Comparison of ENCODE assay signal across 21 cellular contexts in the genomic region with DNA sequence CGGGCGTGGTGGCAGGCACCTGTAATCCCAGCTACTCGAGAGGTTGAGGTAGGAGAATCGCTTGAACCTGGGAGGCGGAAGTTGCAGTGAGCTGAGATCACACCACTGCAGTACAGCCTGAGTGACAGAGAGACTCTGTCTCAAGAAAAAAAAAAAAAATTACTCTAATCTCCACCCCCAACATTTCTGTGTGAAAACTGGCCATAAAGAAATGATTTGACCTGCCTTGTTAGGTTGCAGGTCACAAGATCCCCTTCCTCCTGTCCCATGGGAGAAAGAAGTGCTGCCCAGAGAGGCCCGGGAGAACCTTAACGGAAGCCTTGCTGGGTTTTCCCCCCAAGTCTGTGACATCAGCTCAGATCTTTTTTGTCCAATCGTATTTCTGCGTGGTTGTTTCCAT. TPM values are rescaled to one million over a fixed set of nuclear protein-coding genes. Genes with fewer than 3 reads are reported as not detected.
DNase-seq lines count a peak whose midpoint lies in the region; ATAC-seq and TF ChIP-seq lines count a peak whose summit lies in the region.
"Had no signal": no experiment of that assay in that cellular context is flagged by ENCODE, and none has a peak within 500 bp of the region (broad histone marks: within the 10 kb centered on the region; RNA-seq: fewer than 3 reads in every experiment).

No MANE protein-coding gene starts in this region.

- no peaks in the 10 kb centered on the region for H3K4me1 ChIP-seq in A673 (ENCODE audit: insufficient read depth, low read length, poor library complexity, severe bottlenecking)
- H3K4me1 ChIP-seq: neural progenitor cell, right lobe of liver had no signal

- H3K36me3 Mint-ChIP-seq in IgD-negative memory B cell: no peaks in the 10 kb centered on the region
- no peaks in the 10 kb centered on the region for H3K36me3 Mint-ChIP-seq in memory B cell
- H3K36me3 Mint-ChIP-seq in activated naive CD4-positive, alpha-beta T cell treated with anti-CD3 and anti-CD28 coated beads, Interleukin-2, amount 50 U/mL, for 72 hours: no peaks in the 10 kb centered on the region
- H3K36me3 Mint-ChIP-seq: neural progenitor cell had no signal

- DNase-seq in GM12865 (ENCODE audit: low read depth) (peak; percentile 94), memory B cell (ENCODE audit: low spot score in 2 of 2) (no peak), A673 (ENCODE audit: low spot score) (no peak), NCI-H128 (lab: John Stamatoyannopoulos, UW; ENCODE audit: unreplicated experiment) (no peak), HuH-7.5 (ENCODE audit: low spot score) (no peak)
- no peak for DNase-seq in activated naive CD4-positive, alpha-beta T cell treated with anti-CD3 and anti-CD28 coated beads, Interleukin-2, amount 50 U/mL, for 72 hours (ENCODE audit: low spot score in 2 of 2)
- DNase-seq: activated naive CD4-positive, alpha-beta T cell; effector memory CD8-positive, alpha-beta T cell; NCI-H2171; NK-92 treated with Interleukin-12 subunit alpha and Interleukin-12 subunit beta, amount 100 ng/mL, for 24 hours; right lobe of liver; SIG-M5; stimulated activated CD4-positive, alpha-beta T cell treated with anti-CD3 and anti-CD28 coated beads, Interleukin-2, amount 100 ng/mL, for 48 hours; trophoblast cell had no signal

- H3K4me1 Mint-ChIP-seq in IgD-negative memory B cell (peaks cover 50 to 60% (median 57%) of the 10 kb centered on the region in 3 donors), memory B cell (peaks cover 47% of the 10 kb centered on the region)

- no peaks in the 10 kb centered on the region for H3K9me3 Mint-ChIP-seq in IgD-negative memory B cell
- H3K9me3 Mint-ChIP-seq in memory B cell: no peaks in the 10 kb centered on the region
- peaks cover 0 to 5% of the 10 kb centered on the region in 2 donors for H3K9me3 Mint-ChIP-seq in activated naive CD4-positive, alpha-beta T cell treated with anti-CD3 and anti-CD28 coated beads, Interleukin-2, amount 50 U/mL, for 72 hours
- H3K9me3 Mint-ChIP-seq: effector memory CD8-positive, alpha-beta T cell; GM23338; neural progenitor cell had no signal

- POLR2A ChIA-PET in A673 (lab: Charles Lee; ENCODE audit: low non-redundant PET): no interaction called here

- H3K36me3 ChIP-seq in A673 (ENCODE audit: insufficient read depth, low read length, poor library complexity, severe bottlenecking): no peaks in the 10 kb centered on the region
- H3K36me3 ChIP-seq: neural progenitor cell, right lobe of liver had no signal

- BruUV-seq in A673 (replicated peaks; lab: Mats Ljungman, UMichigan): no TSS peak

- H3K9me3 ChIP-seq in A673 (ENCODE audit: low read depth, low read length, poor library complexity, severe bottlenecking): no peaks in the 10 kb centered on the region
- H3K9me3 ChIP-seq: right lobe of liver had no signal

- H3K27me3 Mint-ChIP-seq in IgD-negative memory B cell: no peaks in the 10 kb centered on the region
- H3K27me3 Mint-ChIP-seq in memory B cell: no peaks in the 10 kb centered on the region
- H3K27me3 Mint-ChIP-seq: effector memory CD8-positive, alpha-beta T cell had no signal

- ATAC-seq in GM21360 (IDR thresholded peaks at IDR 0.05; ENCODE audit: unreplicated experiment) (peak; percentile 33), memory B cell (ENCODE audit: low read depth) (peak; percentile 36)
- no peak for ATAC-seq in activated naive CD4-positive, alpha-beta T cell treated with anti-CD3 and anti-CD28 coated beads, Interleukin-2, amount 50 U/mL, for 72 hours
- ATAC-seq: effector memory CD8-positive, alpha-beta T cell; GM23338; right lobe of liver had no signal

- TF ChIP-seq CTCF in GM12865 (IDR thresholded peaks at IDR 0.05; ENCODE audit: insufficient read depth, low read depth, low read length, missing control alignments) (no peak), A673 (conservative IDR thresholded peaks at IDR 0.05; ENCODE audit: low read depth, low read length) (no peak)

- H3K27ac Mint-ChIP-seq in IgD-negative memory B cell (peak overlapping the region; percentile 87 to 97 (median 94)), memory B cell (peak overlapping the region; percentile 92)
- no peak overlapping the region for H3K27ac Mint-ChIP-seq in activated naive CD4-positive, alpha-beta T cell treated with anti-CD3 and anti-CD28 coated beads, Interleukin-2, amount 50 U/mL, for 72 hours
- H3K27ac Mint-ChIP-seq: GM23338 had no signal

- peak overlapping the region; percentile 62 for H3K4me3 ChIP-seq in GM12865 (ENCODE audit: low read depth, low read length)
- H3K4me3 ChIP-seq in A673 (ENCODE audit: low read depth, low read length, poor library complexity, severe bottlenecking): no peak overlapping the region
- H3K4me3 ChIP-seq: GM23338, neural progenitor cell, right lobe of liver had no signal

- no peaks in the 10 kb centered on the region for H3K27me3 ChIP-seq in A673 (replicated peaks; ENCODE audit: insufficient read depth, low read depth, low read length, poor library complexity)
- H3K27me3 ChIP-seq: neural progenitor cell, right lobe of liver had no signal

- H3K27ac ChIP-seq in A673 (ENCODE audit: low read depth, low read length, poor library complexity, severe bottlenecking): no peak overlapping the region
- H3K27ac ChIP-seq: C4-2B, neural progenitor cell, right lobe of liver had no signal

- intact Hi-C loops in A673 (cut with micrococcal nuclease; ENCODE audit: unreplicated experiment): no loop called here

- H3K4me3 Mint-ChIP-seq in IgD-negative memory B cell (peak overlapping the region; percentile 53 to 89 (median 78)), memory B cell (peak overlapping the region; percentile 70)
- H3K4me3 Mint-ChIP-seq: effector memory CD8-positive, alpha-beta T cell; GM23338; neural progenitor cell had no signal

- CTCF ChIA-PET in A673 (lab: Charles Lee): no interaction called here

RNA-seq across cellular contexts. Expression of a gene that starts 8.7 kb away (rescaled TPM):
- 1.4 TPM for polyA plus RNA-seq in IgD-negative memory B cell
- not detected in 2 replicates for total RNA-seq in A673 (2021)
- not detected for total RNA-seq in activated naive CD4-positive, alpha-beta T cell treated with anti-CD3 and anti-CD28 coated beads, Interleukin-2, amount 50 U/mL, for 72 hours
- total RNA-seq: fibroblast of villous mesenchyme, GM23338, lung microvascular endothelial cell, right lobe of liver had no signal

RNA-seq across cellular contexts. Expression of a gene that starts 11.6 kb away (rescaled TPM):
- not detected for polyA plus RNA-seq in IgD-negative memory B cell
- total RNA-seq in A673 (2021): not detected in 2 replicates
- not detected for total RNA-seq in activated naive CD4-positive, alpha-beta T cell treated with anti-CD3 and anti-CD28 coated beads, Interleukin-2, amount 50 U/mL, for 72 hours
- total RNA-seq: lung microvascular endothelial cell, right lobe of liver had no signal

RNA-seq across cellular contexts. Expression of a gene that starts 15.2 kb away (rescaled TPM):
- polyA plus RNA-seq in IgD-negative memory B cell: 35.0 TPM
- 5.9 TPM in 2 replicates for total RNA-seq in A673 (2021)
- 10 to 100 TPM in 1 of 2 donors, 1 to 10 TPM in 1; 9.1 to 13.5 TPM for total RNA-seq in activated naive CD4-positive, alpha-beta T cell treated with anti-CD3 and anti-CD28 coated beads, Interleukin-2, amount 50 U/mL, for 72 hours

RNA-seq across cellular contexts. Expression of a gene that starts 26.1 kb away (rescaled TPM):
- 0.35 TPM for polyA plus RNA-seq in IgD-negative memory B cell
- total RNA-seq in A673 (2021): 0.50 and 0.52 TPM in 2 replicates
- 1 to 10 TPM in 1 of 2 donors, under 1 TPM in 1; 0.87 to 2.4 TPM for total RNA-seq in activated naive CD4-positive, alpha-beta T cell treated with anti-CD3 and anti-CD28 coated beads, Interleukin-2, amount 50 U/mL, for 72 hours
- total RNA-seq: lung microvascular endothelial cell had no signal

Comparison
In these comparisons a context has a peak if more than half of its experiments do, and no peak if none do; other contexts are left out.
1. ATAC-seq: peak in GM21360 (single experiment) and memory B cell (single experiment); none in activated naive CD4-positive, alpha-beta T cell treated with anti-CD3 and anti-CD28 coated beads, Interleukin-2, amount 50 U/mL, for 72 hours (0 of 2).
2. H3K27ac Mint-ChIP-seq: peak in IgD-negative memory B cell (3 of 3) and memory B cell (single experiment); none in activated naive CD4-positive, alpha-beta T cell treated with anti-CD3 and anti-CD28 coated beads, Interleukin-2, amount 50 U/mL, for 72 hours (0 of 2).